In genomic region chr3:128487813-128488635, GRCh38 we compare ENCODE assay signal across 8 cellular contexts. TPM values are rescaled to one million over a fixed set of nuclear protein-coding genes. Genes with fewer than 3 reads are reported as not detected.
A peak's percentile ranks its signal among the peaks of the same experiment; 100 is the strongest.
DNase-seq lines count a peak whose midpoint lies in the region; ATAC-seq lines count a peak whose summit lies in the region.

No MANE protein-coding gene starts in this region.

- DNase-seq in ELF-1 (ENCODE audit: low read depth, low spot score), result peak; percentile 96
- DNase-seq in SHP77 (lab: John Stamatoyannopoulos, UW), result peak; percentile 77 to 91
- DNase-seq in cerebellar cortex (ENCODE audit: low spot score), result peak; percentile 78
- DNase-seq in iris pigment epithelial cell (ENCODE audit: low read depth), result peak; percentile 94
- peak; percentile 47 for DNase-seq in skeletal muscle cell (ENCODE audit: low read depth)

- peaks cover 66% of the 10 kb centered on the region for H3K27me3 Mint-ChIP-seq in IgD-negative memory B cell

- H3K9me3 Mint-ChIP-seq in IgD-negative memory B cell, result no peaks in the 10 kb centered on the region

- H3K36me3 Mint-ChIP-seq in IgD-negative memory B cell, result no peaks in the 10 kb centered on the region

- H3K4me1 Mint-ChIP-seq in IgD-negative memory B cell, result peaks cover 14 to 22% (median 18%) of the 10 kb centered on the region in 3 donors

- H3K4me3 Mint-ChIP-seq in IgD-negative memory B cell, result peak overlapping the region in 3 of 4 donors; percentile 67 to 94 (median 91)

- peak overlapping the region; percentile 64 for H3K4me3 ChIP-seq in skeletal muscle cell (ENCODE audit: low read depth, low read length)

- ATAC-seq in HG02571 (IDR thresholded peaks at IDR 0.05; ENCODE audit: unreplicated experiment) (no peak), HG03095 (IDR thresholded peaks at IDR 0.05; ENCODE audit: unreplicated experiment) (no peak)

- H3K27ac Mint-ChIP-seq in IgD-negative memory B cell, result no peak overlapping the region

RNA-seq across cellular contexts. Expression of gene GATA2, which starts 5.0 kb away (rescaled TPM):
- polyA plus RNA-seq in IgD-negative memory B cell, result 0.11 TPM

RNA-seq across cellular contexts. Expression of gene DNAJB8, which starts 21.3 kb away (rescaled TPM):
- not detected for polyA plus RNA-seq in IgD-negative memory B cell
